In genomic region chr2:239260546-239261327, GRCh38 we compare ENCODE assay signal across 15 cellular contexts.
A peak's percentile ranks its signal among the peaks of the same experiment; 100 is the strongest.
DNase-seq lines count a peak whose midpoint lies in the region; ATAC-seq, FAIRE-seq and TF ChIP-seq lines count a peak whose summit lies in the region.
"Had no signal": no experiment of that assay in that cellular context is flagged by ENCODE, and none has a peak within 500 bp of the region (broad histone marks: within the 10 kb centered on the region; RNA-seq: fewer than 3 reads in every experiment).

No MANE protein-coding gene starts in this region.

- H2BK120ac ChIP-seq in H1 (replicated peaks; ENCODE audit: low read depth, low read length): no peak overlapping the region

- ATAC-seq in HG02981 (IDR thresholded peaks at IDR 0.05; ENCODE audit: unreplicated experiment): no peak

- H3K27me3 ChIP-seq in Loucy (ENCODE audit: insufficient read depth, low read length, poor library complexity, severe bottlenecking) (peaks cover 28% of the 10 kb centered on the region), H1 (replicated peaks in 1 of 4; ENCODE audit: control insufficient read depth in 3 of 4, extremely low read depth in 1 of 4, insufficient read depth in 3 of 4, low read length in 3 of 4) (no peaks in the 10 kb centered on the region), sigmoid colon (no peaks in the 10 kb centered on the region)
- H3K27me3 ChIP-seq: upper lobe of left lung had no signal

- intact Hi-C loops in sigmoid colon (cut with DNase I): no loop called here

- H3K18ac ChIP-seq in H1 (ENCODE audit: extremely low read depth, low read length): no peak overlapping the region; the same call in 1 of the 2 replicates

- H3K9me3 Mint-ChIP-seq in activated CD4-positive, alpha-beta T cell treated with anti-CD3 and anti-CD28 coated beads, Interleukin-2, amount 10 ng/mL, durations not matched to agents 7 days and 5 days: peaks cover 14% of the 10 kb centered on the region

- H3K4me3 Mint-ChIP-seq in activated CD4-positive, alpha-beta T cell treated with anti-CD3 and anti-CD28 coated beads, Interleukin-2, amount 10 ng/mL, durations not matched to agents 7 days and 5 days: peak overlapping the region; percentile 68

- H2AFZ ChIP-seq in Loucy (ENCODE audit: low read length): no peak overlapping the region
- H2AFZ ChIP-seq in H1 (ENCODE audit: low read length): no peak overlapping the region

- H3K4me1 ChIP-seq in Loucy (ENCODE audit: insufficient read depth, low read length, poor library complexity, severe bottlenecking) (peaks cover 48% of the 10 kb centered on the region), H1 (replicated peaks in 1 of 4; ENCODE audit: control insufficient read depth in 3 of 4, insufficient read depth in 4 of 4, low read length in 3 of 4) (peaks cover 0 to 19% (median 12%) of the 10 kb centered on the region in 4 experiments; a peak in 5 of 7 replicates), sigmoid colon (peaks cover 0 to 97% (median 92%) of the 10 kb centered on the region in 4 donors)

- H4K20me1 ChIP-seq in Loucy (ENCODE audit: insufficient read depth, low read length, poor library complexity, severe bottlenecking): peaks cover 64% of the 10 kb centered on the region
- H4K20me1 ChIP-seq in H1 (replicated peaks in 1 of 2; ENCODE audit: control insufficient read depth in 1 of 2, insufficient read depth in 2 of 2, low read length in 2 of 2): peaks cover 4 to 15% of the 10 kb centered on the region in 2 experiments

- no peaks in the 10 kb centered on the region for H3K36me3 ChIP-seq in Loucy (ENCODE audit: insufficient read depth, low read length)
- no peaks in the 10 kb centered on the region for H3K36me3 ChIP-seq in H1 (ENCODE audit: control insufficient read depth in 2 of 4, insufficient read depth in 4 of 4, low read length in 3 of 4)
- no peaks in the 10 kb centered on the region for H3K36me3 ChIP-seq in sigmoid colon
- H3K36me3 ChIP-seq: upper lobe of left lung had no signal

- no peak overlapping the region for H2BK12ac ChIP-seq in H1 (ENCODE audit: low read depth, low read length)

- H3K27ac Mint-ChIP-seq in activated CD4-positive, alpha-beta T cell treated with anti-CD3 and anti-CD28 coated beads, Interleukin-2, amount 10 ng/mL, durations not matched to agents 7 days and 5 days: peak overlapping the region; percentile 92

- H3K79me2 ChIP-seq in Loucy (ENCODE audit: insufficient read depth, low read length): peaks cover 48% of the 10 kb centered on the region; the same call in 1 of the 2 replicates
- H3K79me2 ChIP-seq in H1 (ENCODE audit: control insufficient read depth in 1 of 2, insufficient read depth in 2 of 2, low read length in 2 of 2): peaks cover 0 to 91% of the 10 kb centered on the region in 2 experiments; a peak in 2 of 4 replicates

- no peak overlapping the region for H3K4ac ChIP-seq in H1 (replicated peaks; ENCODE audit: insufficient read length, low read depth, low read length)

- TF ChIP-seq EP300 in H1 (IDR thresholded peaks at IDR 0.05; ENCODE audit: borderline replicate concordance in 1 of 2, low read depth in 2 of 2, low read length in 2 of 2) (no peak), sigmoid colon (IDR thresholded peaks at IDR 0.05) (no peak)

- no peak overlapping the region for H2BK15ac ChIP-seq in H1 (ENCODE audit: low read length)

- H2BK20ac ChIP-seq in H1 (ENCODE audit: low read length): no peak overlapping the region

- no peak overlapping the region for H3K23ac ChIP-seq in H1 (ENCODE audit: insufficient read length)

- no peak for DNase-seq in activated CD4-positive, alpha-beta T cell treated with anti-CD3 and anti-CD28 coated beads, Interleukin-2, amount 10 ng/mL, durations not matched to agents 7 days and 5 days
- no peak for DNase-seq in activated CD4-positive, alpha-beta T cell treated with anti-CD3 and anti-CD28 coated beads, Interleukin-2, amount 50 U/mL, for 48 hours
- DNase-seq in H1 (ENCODE audit: low read depth in 1 of 2, low spot score in 2 of 2) (no peak), sigmoid colon (peak; percentile 62), GM19238 (ENCODE audit: insufficient read length, low spot score) (no peak)
- DNase-seq in activated CD4-positive, CD25-positive, alpha-beta regulatory T cell (lab: John Stamatoyannopoulos, UW): no peak
- DNase-seq: amniotic stem cell, GF-D8, NCI-H774, T-helper 9 cell had no signal

- peaks cover 41% of the 10 kb centered on the region for H3K36me3 Mint-ChIP-seq in activated CD4-positive, alpha-beta T cell treated with anti-CD3 and anti-CD28 coated beads, Interleukin-2, amount 10 ng/mL, durations not matched to agents 7 days and 5 days (ENCODE audit: low read depth)

- POLR2A ChIA-PET in activated CD4-positive, alpha-beta T cell treated with anti-CD3 and anti-CD28 coated beads, Interleukin-2, amount 10 ng/mL, durations not matched to agents 7 days and 5 days (lab: Charles Lee): no interaction called here
- POLR2A ChIA-PET in H1 (lab: Charles Lee; ENCODE audit: partially characterized antibody): no interaction called here

- H2BK5ac ChIP-seq in H1 (ENCODE audit: low read depth, low read length): no peak overlapping the region

- H3K9me3 ChIP-seq in Loucy (ENCODE audit: insufficient read depth, low read depth, low read length): peaks cover 10% of the 10 kb centered on the region
- 0 out of 4 replicates have a peak, but pooled peaks cover 0 to 7% of the 10 kb centered on the region in 2 experiments for H3K9me3 ChIP-seq in H1 (ENCODE audit: insufficient read depth in 2 of 2, low read depth in 1 of 2, low read length in 1 of 2)
- H3K9me3 ChIP-seq in sigmoid colon: no peaks in the 10 kb centered on the region
- H3K9me3 ChIP-seq: upper lobe of left lung had no signal

- H4K8ac ChIP-seq in H1 (ENCODE audit: extremely low read depth, insufficient read depth, low read length): peak overlapping the region; percentile 15; the same call in 1 of the 2 replicates

- H3K27ac ChIP-seq in H1 (ENCODE audit: low read depth, low read length) (no peak overlapping the region), sigmoid colon (peak overlapping the region in 3 of 4 donors; percentile 66 to 84 (median 80))
- H3K27ac ChIP-seq: epithelial cell of prostate, RWPE1 had no signal

- no peaks in the 10 kb centered on the region for H3K9me2 ChIP-seq in Loucy (replicated peaks; ENCODE audit: low read depth, low read length)

- peaks cover 10% of the 10 kb centered on the region for H3F3A ChIP-seq in Loucy (ENCODE audit: low read depth)

- peaks cover 91% of the 10 kb centered on the region for H3K4me1 Mint-ChIP-seq in activated CD4-positive, alpha-beta T cell treated with anti-CD3 and anti-CD28 coated beads, Interleukin-2, amount 10 ng/mL, durations not matched to agents 7 days and 5 days

- peaks cover 18% of the 10 kb centered on the region for H3K79me1 ChIP-seq in H1 (ENCODE audit: low read depth, low read length)

- no peak overlapping the region for H3K56ac ChIP-seq in H1 (replicated peaks; ENCODE audit: insufficient read length, low read depth, low read length)

- CTCF ChIA-PET in activated CD4-positive, alpha-beta T cell treated with anti-CD3 and anti-CD28 coated beads, Interleukin-2, amount 10 ng/mL, durations not matched to agents 7 days and 5 days (lab: Charles Lee): interaction anchor here (1.2 kb wide), 1 partner anchor 117 kb away, joined by 3 read pairs; no protein-coding TSS in a partner anchor
- CTCF ChIA-PET in H1 (lab: Charles Lee; ENCODE audit: partially characterized antibody): interaction anchor here (1.4 kb wide), 1 partner anchor 11 kb away, joined by 3 read pairs; no protein-coding TSS in a partner anchor

- H3K4me2 ChIP-seq in Loucy (ENCODE audit: low read depth, low read length, poor library complexity, severe bottlenecking): peak overlapping the region; percentile 75
- H3K4me2 ChIP-seq in H1 (ENCODE audit: insufficient read depth in 1 of 2, low read depth in 2 of 2, low read length in 2 of 2): no peak overlapping the region

- no peak for TF ChIP-seq CTCF in Loucy (conservative IDR thresholded peaks at IDR 0.05; ENCODE audit: low read length)
- TF ChIP-seq CTCF in H1 (IDR thresholded peaks at IDR 0.05; ENCODE audit: control extremely low read depth in 1 of 3, insufficient read depth in 1 of 3, low read depth in 1 of 3, low read length in 3 of 3): no peak
- TF ChIP-seq CTCF in sigmoid colon (IDR thresholded peaks at IDR 0.05): no peak

- H2AK5ac ChIP-seq in H1 (ENCODE audit: low read depth, low read length): no peak overlapping the region

- no peaks in the 10 kb centered on the region for H3K23me2 ChIP-seq in H1 (ENCODE audit: low read depth, low read length)

- no peak for FAIRE-seq in H1 (lab: Jason Lieb, UNC)

- no peak for TF ChIP-seq POLR2A in H1 (IDR thresholded peaks at IDR 0.05; ENCODE audit: control extremely low read depth in 1 of 2, low read depth in 2 of 2, low read length in 2 of 2)
- no peak for TF ChIP-seq POLR2A in sigmoid colon (IDR thresholded peaks at IDR 0.05)

- H4K91ac ChIP-seq in H1 (replicated peaks; ENCODE audit: insufficient read length, low read length): no peak overlapping the region

- WGBS in H1 (ENCODE audit: extremely low coverage in 1 of 2, insufficient coverage in 1 of 2, insufficient read length in 1 of 2, insufficient replicate concordance in 2 of 2, low coverage in 1 of 2, low lambda C conversion rate in 2 of 2, missing lambda C conversion rate in 1 of 2), 2 experiments: 89% methylated on average over 21 of the region's 21 CpGs; no CpG with 5 or more reads in 1 of the 2 experiments
- WGBS in sigmoid colon, 2 donors: 94 to 97% methylated on average over 21 of the region's 21 CpGs

- no peak overlapping the region for H3K14ac ChIP-seq in H1 (ENCODE audit: insufficient read length)

- no peaks in the 10 kb centered on the region for H3K27me3 Mint-ChIP-seq in activated CD4-positive, alpha-beta T cell treated with anti-CD3 and anti-CD28 coated beads, Interleukin-2, amount 10 ng/mL, durations not matched to agents 7 days and 5 days

- H3K4me3 ChIP-seq in Loucy (ENCODE audit: low read length, poor library complexity, severe bottlenecking): no peak overlapping the region
- no peak overlapping the region for H3K4me3 ChIP-seq in H1 (ENCODE audit: extremely low read depth in 1 of 4, insufficient read depth in 2 of 4, low read depth in 3 of 4, low read length in 4 of 4)
- no peak overlapping the region for H3K4me3 ChIP-seq in sigmoid colon
- H3K4me3 ChIP-seq: upper lobe of left lung had no signal

- TF ChIP-seq RAD21 in H1 (IDR thresholded peaks at IDR 0.05 in 1 of 2, conservative IDR thresholded peaks at IDR 0.05 in 1 of 2; ENCODE audit: low read depth in 2 of 2, low read length in 2 of 2): no peak

- no peak overlapping the region for H4K5ac ChIP-seq in H1 (ENCODE audit: insufficient read length, low read depth, low read length)

- H3K9ac ChIP-seq in Loucy (ENCODE audit: low read depth, low read length, poor library complexity, severe bottlenecking) (no peak overlapping the region), H1 (replicated peaks in 1 of 4; ENCODE audit: extremely low read depth in 1 of 4, low read depth in 3 of 4, low read length in 3 of 4) (no peak overlapping the region)

TF ChIP-seq in H1, 55 proteins besides CTCF, POLR2A, EP300 and RAD21 (continues in another document):
- TF ChIP-seq TAF1 (IDR thresholded peaks at IDR 0.05; ENCODE audit: low read depth, low read length): no peak
- no peak for TF ChIP-seq FOSL1 (IDR thresholded peaks at IDR 0.05; ENCODE audit: insufficient read depth, low read depth, low read length)
- TF ChIP-seq SIN3A (conservative IDR thresholded peaks at IDR 0.05 in 1 of 2, IDR thresholded peaks at IDR 0.05 in 1 of 2; ENCODE audit: low read depth in 1 of 2, low read length in 2 of 2): no peak
- no peak for TF ChIP-seq RNF2 (IDR thresholded peaks at IDR 0.05; ENCODE audit: borderline replicate concordance, low read depth, low read length, missing control alignments, poor library complexity, severe bottlenecking)
